In genomic region chrX:136147966-136148365, GRCh38 we compare ENCODE assay signal across 8 cellular contexts. TPM values are rescaled to one million over a fixed set of nuclear protein-coding genes. Genes with fewer than 3 reads are reported as not detected.
DNase-seq lines count a peak whose midpoint lies in the region; ATAC-seq and TF ChIP-seq lines count a peak whose summit lies in the region.

No MANE protein-coding gene starts in this region.

- no peak for TF ChIP-seq POLR2A in gastroesophageal sphincter (IDR thresholded peaks at IDR 0.05)

- H2AFZ ChIP-seq in GM23248 = peak overlapping the region; percentile 70

- H3K27me3 ChIP-seq in GM23248 (replicated peaks; ENCODE audit: insufficient read depth) = no peaks in the 10 kb centered on the region
- no peaks in the 10 kb centered on the region for H3K27me3 ChIP-seq in gastroesophageal sphincter

- peak overlapping the region; percentile 84 for H3K4me3 Mint-ChIP-seq in T-helper 17 cell

- H3K9me3 ChIP-seq in GM23248 (ENCODE audit: low read depth) (no peaks in the 10 kb centered on the region), T-helper 17 cell (ENCODE audit: control insufficient read depth, low read length, poor library complexity, severe bottlenecking) (no peaks in the 10 kb centered on the region), gastroesophageal sphincter (no peaks in the 10 kb centered on the region)

- H3K4me3 ChIP-seq in GM23248 (peak overlapping the region; percentile 74), gastroesophageal sphincter (peak overlapping the region; percentile 87 to 98)

- WGBS in GM23248 (ENCODE audit: low coverage in 1 of 2, low lambda C conversion rate in 2 of 2, missing lambda C conversion rate in 2 of 2), 2 experiments = 0 to 15% methylated on average over 4 to 17 of the region's 17 CpGs
- WGBS in gastroesophageal sphincter (ENCODE audit: low coverage in 1 of 2), 2 donors = no CpG with 5 or more reads among the region's 17 CpGs

- no peaks in the 10 kb centered on the region for H3K79me2 ChIP-seq in GM23248 (ENCODE audit: insufficient read depth)

- H3K9ac ChIP-seq in GM23248 = peak overlapping the region; percentile 64

- peaks cover 21% of the 10 kb centered on the region for H3K4me1 Mint-ChIP-seq in T-helper 17 cell

- no peaks in the 10 kb centered on the region for H3F3A ChIP-seq in GM23248 (ENCODE audit: insufficient read depth)

- H3K4me2 ChIP-seq in GM23248 (ENCODE audit: unreplicated experiment) = peak overlapping the region; percentile 42

- TF ChIP-seq CTCF in gastroesophageal sphincter (IDR thresholded peaks at IDR 0.05) = no peak

- H3K4me1 ChIP-seq in GM23248 (ENCODE audit: insufficient read depth) = no peaks in the 10 kb centered on the region
- H3K4me1 ChIP-seq in gastroesophageal sphincter = peaks cover 0 to 9% (median 0%) of the 10 kb centered on the region in 3 donors

- DNase-seq in GM23248 = no peak
- no peak for DNase-seq in T-helper 17 cell
- peak; percentile 9 for DNase-seq in putamen (ENCODE audit: low spot score)
- DNase-seq in A172 (ENCODE audit: low spot score) = no peak
- DNase-seq in kidney glomerular epithelial cell (lab: John Stamatoyannopoulos, UW) = no peak

- H3K27ac ChIP-seq in GM23248 (no peak overlapping the region), gastroesophageal sphincter (peak overlapping the region; percentile 93 to 100 (median 96))

- ATAC-seq in T-helper 17 cell (no peak), gastroesophageal sphincter (peak; percentile 27), GM21576 (IDR thresholded peaks at IDR 0.05; ENCODE audit: unreplicated experiment) (no peak), GM21825 (IDR thresholded peaks at IDR 0.05; ENCODE audit: unreplicated experiment) (no peak)

- H3K36me3 ChIP-seq in GM23248 (ENCODE audit: low read depth) (no peaks in the 10 kb centered on the region), gastroesophageal sphincter (no peaks in the 10 kb centered on the region)

- TF ChIP-seq EP300 in gastroesophageal sphincter (IDR thresholded peaks at IDR 0.05) = no peak

- H4K20me1 ChIP-seq in GM23248 (ENCODE audit: insufficient read depth) = no peaks in the 10 kb centered on the region

- in situ Hi-C loops in GM23248 (cut with MboI) = no loop called here

- peaks cover 2% of the 10 kb centered on the region for H3K36me3 Mint-ChIP-seq in T-helper 17 cell (ENCODE audit: low read depth)

- H3K27me3 Mint-ChIP-seq in T-helper 17 cell = no peaks in the 10 kb centered on the region

- no peaks in the 10 kb centered on the region for H3K9me2 ChIP-seq in GM23248 (ENCODE audit: insufficient read depth)

- H3K27ac Mint-ChIP-seq in T-helper 17 cell = peak overlapping the region; percentile 70

RNA-seq across cellular contexts. Expression of gene FHL1, which starts 0.6 kb away (rescaled TPM):
- total RNA-seq in GM23248 (2014; rRNA removed; shearing (Covaris generic)) = 57.5 and 63.2 TPM in 2 replicates
- polyA plus RNA-seq in GM23248 (2016; fragmentation: Nextera tagmentation; extraction: Ambion mirVana) = 55.1 and 55.8 TPM in 2 replicates
- 10 to 100 TPM; 29.1 to 61.3 TPM for total RNA-seq in T-helper 17 cell
- total RNA-seq in gastroesophageal sphincter = 1,000 to 10,000 TPM; 2,495 to 4,363 (median 3,004) TPM
- 5.3 and 7.2 TPM in 2 replicates for total RNA-seq in A172 (2014; rRNA removed; shearing (Covaris generic))

Comparison
In these comparisons a context has a peak if more than half of its experiments do, and no peak if none do; other contexts are left out.
1. RNA of gene FHL1, which starts 0.6 kb away (total RNA-seq): 2,495 to 4,363 TPM in gastroesophageal sphincter; 29.1 to 61.3 TPM in T-helper 17 cell, 57.5 to 63.2 TPM in GM23248 and 5.3 to 7.2 TPM in A172; every median in the first group is over 10 times any median in the second.